Comparison of ENCODE assay signal across 8 cellular contexts in the genomic region with DNA sequence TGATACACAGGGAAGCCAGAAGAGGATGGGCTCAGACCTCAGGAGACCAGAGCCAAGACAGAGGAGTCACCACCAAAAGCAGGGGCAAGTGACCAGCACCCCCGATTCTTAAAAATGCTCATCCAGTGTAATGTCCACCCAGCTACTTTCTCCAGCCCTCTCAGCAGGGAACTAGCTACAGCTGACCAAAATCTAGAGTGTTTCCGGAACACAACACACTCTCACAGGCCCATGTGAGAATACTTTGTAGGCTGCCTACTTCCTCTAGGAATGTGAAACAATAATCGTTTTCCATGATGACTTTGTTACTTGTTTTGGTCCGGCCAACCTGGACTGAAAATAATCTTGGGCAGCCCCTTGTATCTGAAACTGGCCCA. TPM values are rescaled to one million over a fixed set of nuclear protein-coding genes. Genes with fewer than 3 reads are reported as not detected.
DNase-seq lines count a peak whose midpoint lies in the region; ATAC-seq and TF ChIP-seq lines count a peak whose summit lies in the region.

No MANE protein-coding gene starts in this region.

- H3K27me3 Mint-ChIP-seq in Calu3 (ENCODE audit: unreplicated experiment): no peaks in the 10 kb centered on the region

- no peak overlapping the region for H3K4me3 Mint-ChIP-seq in Calu3 (ENCODE audit: low read depth, unreplicated experiment)

- intact Hi-C loops in esophagus muscularis mucosa (cut with DNase I) (no loop called here), Calu3 (cut with micrococcal nuclease; ENCODE audit: unreplicated experiment) (no loop called here)

- H3K4me3 ChIP-seq in esophagus muscularis mucosa (peak overlapping the region in 1 of 4 donors; percentile 3), skin epidermis (no peak overlapping the region)

- H3K27me3 ChIP-seq in esophagus muscularis mucosa: no peaks in the 10 kb centered on the region

- H3K9me3 ChIP-seq in esophagus muscularis mucosa: no peaks in the 10 kb centered on the region

- no peaks in the 10 kb centered on the region for H3K9me3 Mint-ChIP-seq in Calu3 (ENCODE audit: low read depth, unreplicated experiment)

- TF ChIP-seq CTCF in esophagus muscularis mucosa (IDR thresholded peaks at IDR 0.05): no peak
- no peak for TF ChIP-seq CTCF in Calu3 (IDR thresholded peaks at IDR 0.05; ENCODE audit: unreplicated experiment)

- peaks cover 69 to 93% (median 85%) of the 10 kb centered on the region in 4 donors for H3K4me1 ChIP-seq in esophagus muscularis mucosa

- no peak for TF ChIP-seq POLR2A in esophagus muscularis mucosa (IDR thresholded peaks at IDR 0.05; ENCODE audit: low read depth)

- peaks cover 1 to 28% (median 19%) of the 10 kb centered on the region in 4 donors for H3K36me3 ChIP-seq in esophagus muscularis mucosa

- WGBS in esophagus muscularis mucosa: 71% methylated on average over 4 of the region's 4 CpGs

- peaks cover 45% of the 10 kb centered on the region for H3K4me1 Mint-ChIP-seq in Calu3 (ENCODE audit: low read depth, unreplicated experiment)

- TF ChIP-seq EP300 in esophagus muscularis mucosa (IDR thresholded peaks at IDR 0.05): no peak

- DNase-seq in esophagus muscularis mucosa (ENCODE audit: extremely low spot score): no peak
- DNase-seq in Calu3: no peak
- no peak for DNase-seq in HuH-7 (ENCODE audit: low spot score)
- DNase-seq in NCI-H510A (lab: John Stamatoyannopoulos, UW): no peak
- no peak for DNase-seq in activated CD4-positive, alpha-beta T cell treated with anti-CD3 and anti-CD28 coated beads, Interleukin-2, amount 50 U/mL, for 4 hours

- H3K36me3 Mint-ChIP-seq in Calu3 (ENCODE audit: insufficient read depth, unreplicated experiment): peaks cover 30% of the 10 kb centered on the region

- BruUV-seq in Calu3 (replicated peaks; lab: Mats Ljungman, UMichigan): no TSS peak

- peak; percentile 27 for ATAC-seq in GM19397 (IDR thresholded peaks at IDR 0.05; ENCODE audit: unreplicated experiment)
- ATAC-seq in HG03378 (IDR thresholded peaks at IDR 0.05; ENCODE audit: unreplicated experiment): peak; percentile 24

- CTCF ChIA-PET in Calu3 (lab: Charles Lee): interaction anchor here (0.6 to 1.5 kb wide), 2 partner anchors 60 to 405 kb away, joined by 3 to 5 read pairs; no protein-coding TSS in a partner anchor

- peak overlapping the region; percentile 63 to 76 (median 72) for H3K27ac ChIP-seq in esophagus muscularis mucosa (replicated peaks in 1 of 4)
- peak overlapping the region in 20 of 21 experiments; percentile 3 to 77 (median 56) for H3K27ac ChIP-seq in skin epidermis

- no peak overlapping the region for H3K27ac Mint-ChIP-seq in Calu3 (ENCODE audit: unreplicated experiment)

RNA-seq across cellular contexts. Expression of a gene that starts 14.5 kb away (rescaled TPM):
- total RNA-seq in esophagus muscularis mucosa (100 to 1,000 TPM; 537 to 740 (median 698) TPM), Calu3 (2022) (840 and 1,050 TPM in 2 replicates)
